Comparison of ENCODE assay signal across 39 cellular contexts in genomic region chr6:47260021-47260420, GRCh38.
"Had no signal": no experiment of that assay in that cellular context is flagged by ENCODE, and none has a peak within 500 bp of the region (broad histone marks: within the 10 kb centered on the region; RNA-seq: fewer than 3 reads in every experiment).

No MANE protein-coding gene starts in this region.

- ATAC-seq: activated CD4-positive, CD25-positive, alpha-beta regulatory T cell treated with anti-CD3 and anti-CD28 coated beads, Interleukin-2, amount 50 U/mL, for 24 hours; activated CD8-positive, alpha-beta memory T cell treated with anti-CD3 and anti-CD28 coated beads, Interleukin-2, amount 10 ng/mL, durations not matched to agents 7 days and 5 days; activated CD8-positive, alpha-beta T cell treated with anti-CD3 and anti-CD28 coated beads, Interleukin-2, amount 10 ng/mL, durations not matched to agents 7 days and 5 days; activated naive CD8-positive, alpha-beta T cell treated with anti-CD3 and anti-CD28 coated beads, Interleukin-2, amount 50 U/mL, for 24 hours; effector memory CD8-positive, alpha-beta T cell; gastroesophageal sphincter; heart right ventricle; T-cell had no signal

- H3K36me3 ChIP-seq: adrenal gland, breast epithelium, cardiac muscle cell, gastroesophageal sphincter, heart right ventricle had no signal

- DNase-seq: activated B cell treated with CpG ODN at 0.5 μM for 24 hours; activated CD4-positive, alpha-beta T cell treated with anti-CD3 and anti-CD28 coated beads for 48 hours; activated CD4-positive, alpha-beta T cell treated with anti-CD3 and anti-CD28 coated beads, Interleukin-2, amount 50 U/mL, for 1 hour; activated CD4-positive, alpha-beta T cell treated with anti-CD3 and anti-CD28 coated beads, Interleukin-2, amount 50 U/mL, for 48 hours; activated CD8-positive, alpha-beta memory T cell treated with anti-CD3 and anti-CD28 coated beads, Interleukin-2, amount 10 ng/mL, durations not matched to agents 7 days and 5 days; activated CD8-positive, alpha-beta memory T cell treated with anti-CD3 and anti-CD28 coated beads, Interleukin-2, amount 50 U/mL, for 4 hours; activated CD8-positive, alpha-beta T cell treated with anti-CD3 and anti-CD28 coated beads, Interleukin-2, amount 10 ng/mL, durations not matched to agents 7 days and 5 days; activated effector memory CD4-positive, alpha-beta T cell treated with anti-CD3 and anti-CD28 coated beads, Interleukin-2, amount 50 U/mL, for 16 hours; activated naive CD4-positive, alpha-beta T cell treated with anti-CD3 and anti-CD28 coated beads for 36 hours; activated naive CD8-positive, alpha-beta T cell treated with anti-CD3 and anti-CD28 coated beads for 36 hours; activated naive CD8-positive, alpha-beta T cell treated with anti-CD3 and anti-CD28 coated beads, Interleukin-2, amount 50 U/mL, for 24 hours; activated T-cell treated with anti-CD3 and anti-CD28 coated beads, Interleukin-2, amount 50 U/mL, for 1 hour; activated T-cell treated with anti-CD3 and anti-CD28 coated beads, Interleukin-2, amount 50 U/mL, for 48 hours; adrenal gland; amygdala; aorta; central memory CD4-positive, alpha-beta T cell; cerebellar nuclear complex; effector CD4-positive, alpha-beta T cell; effector memory CD8-positive, alpha-beta T cell; esophagus squamous epithelium; foreskin melanocyte; heart right ventricle; T-cell; T1000; WERI-Rb-1 had no signal

- H3K4me3 Mint-ChIP-seq: activated B cell treated with CpG ODN at 0.5 μM for 24 hours; activated CD8-positive, alpha-beta memory T cell treated with anti-CD3 and anti-CD28 coated beads, Interleukin-2, amount 10 ng/mL, durations not matched to agents 7 days and 5 days; activated CD8-positive, alpha-beta T cell treated with anti-CD3 and anti-CD28 coated beads, Interleukin-2, amount 10 ng/mL, durations not matched to agents 7 days and 5 days; activated naive CD4-positive, alpha-beta T cell treated with anti-CD3 and anti-CD28 coated beads for 36 hours; activated naive CD4-positive, alpha-beta T cell treated with anti-CD3 and anti-CD28 coated beads, Interleukin-2, amount 50 U/mL, for 24 hours; activated naive CD8-positive, alpha-beta T cell treated with anti-CD3 and anti-CD28 coated beads for 36 hours; activated naive CD8-positive, alpha-beta T cell treated with anti-CD3 and anti-CD28 coated beads, Interleukin-2, amount 50 U/mL, for 24 hours; activated T-helper 1 cell treated with anti-CD3 and anti-CD28 coated beads, Interleukin-12 subunit alpha, Interleukin-12 subunit beta, Interleukin-2, Interleukin-4 antibody, amounts not matched to agents 30 ng/mL and 10 ng/mL and 1 ng/mL, durations not matched to agents 14 hours and 24 hours and 36 hours; brain; dendritic cell treated with granulocyte-macrophage colony-stimulating factor and Interleukin-4, amounts not matched to agents 40 ng/mL and 50 ng/mL, for 4 days; effector memory CD8-positive, alpha-beta T cell; T-cell; T-helper 1 cell treated with Interleukin-12 subunit alpha and Interleukin-12 subunit beta and Interleukin-4 antibody, amounts not matched to agents 30 μg/mL and 1 μg/mL, for 36 hours; T-helper 2 cell treated with Interferon-gamma antibody and Interleukin-4, amounts not matched to agents 5 μg/mL and 100 μg/mL, for 36 hours had no signal

- H3K27ac Mint-ChIP-seq: activated B cell treated with CpG ODN at 0.5 μM for 24 hours; activated CD8-positive, alpha-beta memory T cell treated with anti-CD3 and anti-CD28 coated beads, Interleukin-2, amount 10 ng/mL, durations not matched to agents 7 days and 5 days; activated CD8-positive, alpha-beta T cell treated with anti-CD3 and anti-CD28 coated beads, Interleukin-2, amount 10 ng/mL, durations not matched to agents 7 days and 5 days; activated naive CD4-positive, alpha-beta T cell treated with anti-CD3 and anti-CD28 coated beads for 36 hours; activated naive CD4-positive, alpha-beta T cell treated with anti-CD3 and anti-CD28 coated beads, Interleukin-2, amount 50 U/mL, for 24 hours; activated naive CD8-positive, alpha-beta T cell treated with anti-CD3 and anti-CD28 coated beads for 36 hours; activated naive CD8-positive, alpha-beta T cell treated with anti-CD3 and anti-CD28 coated beads, Interleukin-2, amount 50 U/mL, for 24 hours; activated T-helper 1 cell treated with anti-CD3 and anti-CD28 coated beads, Interleukin-12 subunit alpha, Interleukin-12 subunit beta, Interleukin-2, Interleukin-4 antibody, amounts not matched to agents 30 ng/mL and 10 ng/mL and 1 ng/mL, durations not matched to agents 14 hours and 24 hours and 36 hours; activated T-helper 2 cell treated with anti-CD3 and anti-CD28 coated beads, Interferon-gamma antibody, Interleukin-2, Interleukin-4, amounts not matched to agents 10 μg/mL and 5 μg/mL and 100 μg/mL, durations not matched to agents 14 hours and 24 hours and 36 hours; brain; dendritic cell treated with granulocyte-macrophage colony-stimulating factor and Interleukin-4, amounts not matched to agents 40 ng/mL and 50 ng/mL, for 4 days; effector memory CD8-positive, alpha-beta T cell; T-cell; T-helper 1 cell treated with Interleukin-12 subunit alpha and Interleukin-12 subunit beta and Interleukin-4 antibody, amounts not matched to agents 30 μg/mL and 1 μg/mL, for 36 hours; T-helper 2 cell treated with Interferon-gamma antibody and Interleukin-4, amounts not matched to agents 5 μg/mL and 100 μg/mL, for 36 hours had no signal

- H3K4me3 ChIP-seq: adrenal gland, breast epithelium, cardiac muscle cell, coronary artery, esophagus squamous epithelium, gastroesophageal sphincter, heart right ventricle had no signal

- H3K27ac ChIP-seq: adrenal gland, breast epithelium, cardiac muscle cell, coronary artery, epithelial cell of prostate, esophagus squamous epithelium, gastroesophageal sphincter, heart right ventricle, WERI-Rb-1 had no signal

- H3K36me3 Mint-ChIP-seq: activated CD8-positive, alpha-beta memory T cell treated with anti-CD3 and anti-CD28 coated beads, Interleukin-2, amount 10 ng/mL, durations not matched to agents 7 days and 5 days; activated naive CD4-positive, alpha-beta T cell treated with anti-CD3 and anti-CD28 coated beads, Interleukin-2, amount 50 U/mL, for 24 hours; activated naive CD8-positive, alpha-beta T cell treated with anti-CD3 and anti-CD28 coated beads for 36 hours; T-cell had no signal

- H3K4me1 ChIP-seq: adrenal gland, breast epithelium, esophagus squamous epithelium had no signal

- H3K9me3 ChIP-seq: adrenal gland, breast epithelium, esophagus squamous epithelium, gastroesophageal sphincter, heart right ventricle had no signal

- H3K9me3 Mint-ChIP-seq: activated B cell treated with CpG ODN at 0.5 μM for 24 hours; activated naive CD4-positive, alpha-beta T cell treated with anti-CD3 and anti-CD28 coated beads for 36 hours; activated naive CD4-positive, alpha-beta T cell treated with anti-CD3 and anti-CD28 coated beads, Interleukin-2, amount 50 U/mL, for 24 hours; activated naive CD8-positive, alpha-beta T cell treated with anti-CD3 and anti-CD28 coated beads for 36 hours; activated naive CD8-positive, alpha-beta T cell treated with anti-CD3 and anti-CD28 coated beads, Interleukin-2, amount 50 U/mL, for 24 hours; activated T-helper 1 cell treated with anti-CD3 and anti-CD28 coated beads, Interleukin-12 subunit alpha, Interleukin-12 subunit beta, Interleukin-2, Interleukin-4 antibody, amounts not matched to agents 30 ng/mL and 10 ng/mL and 1 ng/mL, durations not matched to agents 14 hours and 24 hours and 36 hours; activated T-helper 2 cell treated with anti-CD3 and anti-CD28 coated beads, Interferon-gamma antibody, Interleukin-2, Interleukin-4, amounts not matched to agents 10 μg/mL and 5 μg/mL and 100 μg/mL, durations not matched to agents 14 hours and 24 hours and 36 hours; brain; dendritic cell treated with granulocyte-macrophage colony-stimulating factor and Interleukin-4, amounts not matched to agents 40 ng/mL and 50 ng/mL, for 4 days; effector memory CD8-positive, alpha-beta T cell; T-cell; T-helper 1 cell treated with Interleukin-12 subunit alpha and Interleukin-12 subunit beta and Interleukin-4 antibody, amounts not matched to agents 30 μg/mL and 1 μg/mL, for 36 hours; T-helper 2 cell treated with Interferon-gamma antibody and Interleukin-4, amounts not matched to agents 5 μg/mL and 100 μg/mL, for 36 hours had no signal

- H3K27me3 ChIP-seq: adrenal gland, breast epithelium, cardiac muscle cell, esophagus squamous epithelium, gastroesophageal sphincter had no signal

- H3K4me1 Mint-ChIP-seq: activated B cell treated with CpG ODN at 0.5 μM for 24 hours; activated CD8-positive, alpha-beta memory T cell treated with anti-CD3 and anti-CD28 coated beads, Interleukin-2, amount 10 ng/mL, durations not matched to agents 7 days and 5 days; activated naive CD4-positive, alpha-beta T cell treated with anti-CD3 and anti-CD28 coated beads, Interleukin-2, amount 50 U/mL, for 24 hours; activated naive CD8-positive, alpha-beta T cell treated with anti-CD3 and anti-CD28 coated beads for 36 hours; activated naive CD8-positive, alpha-beta T cell treated with anti-CD3 and anti-CD28 coated beads, Interleukin-2, amount 50 U/mL, for 24 hours; T-cell had no signal

- H3K27me3 Mint-ChIP-seq: activated B cell treated with CpG ODN at 0.5 μM for 24 hours; activated naive CD4-positive, alpha-beta T cell treated with anti-CD3 and anti-CD28 coated beads, Interleukin-2, amount 50 U/mL, for 24 hours; activated naive CD8-positive, alpha-beta T cell treated with anti-CD3 and anti-CD28 coated beads for 36 hours had no signal
